10 cellular contexts compared by ENCODE assay signal in genomic region chr4:113328514-113328913, GRCh38.
DNase-seq lines count a peak whose midpoint lies in the region; ATAC-seq, FAIRE-seq and TF ChIP-seq lines count a peak whose summit lies in the region.
"Had no signal": no experiment of that assay in that cellular context is flagged by ENCODE, and none has a peak within 500 bp of the region (broad histone marks: within the 10 kb centered on the region; RNA-seq: fewer than 3 reads in every experiment).

No MANE protein-coding gene starts in this region.

- H3K36me3 ChIP-seq in bronchial epithelial cell (ENCODE audit: control insufficient read depth, insufficient read depth, low read length), result no peaks in the 10 kb centered on the region

- H3K4me1 Mint-ChIP-seq in nephron, result peaks cover 7% of the 10 kb centered on the region

- no peaks in the 10 kb centered on the region for H3K27me3 Mint-ChIP-seq in nephron (ENCODE audit: low read depth)

- H3K27me3 ChIP-seq in bronchial epithelial cell (ENCODE audit: control insufficient read depth, insufficient read depth, low read length), result peaks cover 3% of the 10 kb centered on the region

- no peaks in the 10 kb centered on the region for H3K36me3 Mint-ChIP-seq in nephron (ENCODE audit: low read depth)

- no peak for ATAC-seq in HG03442 (IDR thresholded peaks at IDR 0.05; ENCODE audit: unreplicated experiment)

- no peak for FAIRE-seq in bronchial epithelial cell (lab: Jason Lieb, UNC)
- FAIRE-seq: A204.1 had no signal

- DNase-seq in DMS 273 (lab: John Stamatoyannopoulos, UW; ENCODE audit: unreplicated experiment) (peak; percentile 39), DMS 273 treated with DMSO at 0.1 percent for 48 hours (lab: John Stamatoyannopoulos, UW) (no peak), HT-29 (ENCODE audit: low spot score) (peak; percentile 50), bronchial epithelial cell (ENCODE audit: low read depth) (peak; percentile 15), NCI-H446 (lab: John Stamatoyannopoulos, UW) (no peak), SHP77 (lab: John Stamatoyannopoulos, UW) (no peak)
- DNase-seq: activated gamma-delta T cell had no signal

- no peak overlapping the region for H3K4me3 Mint-ChIP-seq in nephron

- H3K27ac Mint-ChIP-seq in nephron, result no peak overlapping the region

- H3K9me3 Mint-ChIP-seq in nephron, result no peaks in the 10 kb centered on the region

- TF ChIP-seq CTCF in bronchial epithelial cell (IDR thresholded peaks at IDR 0.05; ENCODE audit: insufficient read depth, low read length, severe bottlenecking), result peak; percentile 48
- TF ChIP-seq CTCF in nephron (IDR thresholded peaks at IDR 0.05; ENCODE audit: unreplicated experiment in 3 of 3), result peak in 2 of 3 experiments; percentile 11 to 15

- H3K4me3 ChIP-seq in bronchial epithelial cell (ENCODE audit: low read depth, low read length), result no peak overlapping the region

Comparison
In these comparisons a context has a peak if more than half of its experiments do, and no peak if none do; other contexts are left out.
1. DNase-seq: peak in DMS 273 (single experiment), HT-29 (single experiment) and bronchial epithelial cell (single experiment); none in DMS 273 treated with DMSO at 0.1 percent for 48 hours (single experiment), NCI-H446 (0 of 2) and SHP77 (0 of 2).